In genomic region chr13:27619711-27620376, GRCh38 we compare ENCODE assay signal across 8 cellular contexts. TPM values are rescaled to one million over a fixed set of nuclear protein-coding genes. Genes with fewer than 3 reads are reported as not detected.
DNase-seq lines count a peak whose midpoint lies in the region; ATAC-seq and TF ChIP-seq lines count a peak whose summit lies in the region.

No MANE protein-coding gene starts in this region.

- H3K4me1 ChIP-seq in iPS DF 6.9 (ENCODE audit: control insufficient read depth, insufficient read depth, low read length) (no peaks in the 10 kb centered on the region; the same call in 1 of the 2 replicates), spleen (peaks cover 18 to 63% (median 45%) of the 10 kb centered on the region in 6 donors)

- TF ChIP-seq POLR2A in spleen (IDR thresholded peaks at IDR 0.05) = no peak

- ATAC-seq in GM18867 (IDR thresholded peaks at IDR 0.05; ENCODE audit: unreplicated experiment) = peak; percentile 32
- ATAC-seq in HG03064 (IDR thresholded peaks at IDR 0.05; ENCODE audit: low read depth, unreplicated experiment) = peak; percentile 26

- H3K27me3 ChIP-seq in iPS DF 6.9 (ENCODE audit: control insufficient read depth, insufficient read depth, low read length) = no peaks in the 10 kb centered on the region
- H3K27me3 ChIP-seq in spleen (replicated peaks in 1 of 7) = no peaks in the 10 kb centered on the region

- H3K36me3 ChIP-seq in iPS DF 6.9 (ENCODE audit: control insufficient read depth, insufficient read depth, low read length) (no peaks in the 10 kb centered on the region; the same call in 1 of the 2 replicates), spleen (peaks cover 0 to 19% (median 4%) of the 10 kb centered on the region in 6 donors)

- peak overlapping the region; percentile 53 for H3K4me3 ChIP-seq in AG09309 (ENCODE audit: control insufficient read depth, low read depth, low read length)
- peak overlapping the region; percentile 98 for H3K4me3 ChIP-seq in iPS DF 6.9 (ENCODE audit: low read length)
- peak overlapping the region; percentile 81 to 98 (median 91) for H3K4me3 ChIP-seq in spleen

- peak; percentile 29 for TF ChIP-seq CTCF in AG09309 (IDR thresholded peaks at IDR 0.05; ENCODE audit: control insufficient read depth, insufficient read depth, low read depth, low read length, missing control alignments)
- TF ChIP-seq CTCF in spleen (IDR thresholded peaks at IDR 0.05 in 8 of 11, conservative IDR thresholded peaks at IDR 0.05 in 3 of 11) = peak in 8 of 11 experiments; percentile 5 to 53 (median 34)

- no peaks in the 10 kb centered on the region for H3K9me3 ChIP-seq in iPS DF 6.9 (ENCODE audit: control insufficient read depth, insufficient read depth, low read length)
- peaks cover 0 to 3% (median 0%) of the 10 kb centered on the region in 8 donors for H3K9me3 ChIP-seq in spleen

- no peak for DNase-seq in AG09309 (ENCODE audit: low read depth)
- DNase-seq in RKO (ENCODE audit: low spot score) = peak; percentile 51
- peak; percentile 21 for DNase-seq in amniotic epithelial cell (ENCODE audit: low read depth)
- no peak for DNase-seq in iPS DF 6.9 (ENCODE audit: low read depth, low spot score)
- DNase-seq in spleen = peak; percentile 93
- no peak for DNase-seq in DMS79 (lab: John Stamatoyannopoulos, UW)

- intact Hi-C loops in spleen (cut with DNase I; ENCODE audit: low total_unique reads) = loop anchor here (10.0 kb wide), 1 partner anchor 165 kb away; the partner anchor contains the start of gene MTIF3

- no CpG with 5 or more reads among the region's 47 CpGs for WGBS in iPS DF 6.9 (ENCODE audit: insufficient coverage, insufficient read length)
- WGBS in spleen, 5 donors = 0 to 1% (median 0%) methylated on average over 19 to 47 of the region's 47 CpGs

- H3K27ac ChIP-seq in iPS DF 6.9 (ENCODE audit: low read length) (no peak overlapping the region), spleen (peak overlapping the region; percentile 91 to 98 (median 96))

RNA-seq across cellular contexts. Expression of gene LNX2, which starts 0.5 kb away (rescaled TPM):
- 1 to 10 TPM; 6.5 to 8.8 (median 6.8) TPM for total RNA-seq in spleen
- polyA plus RNA-seq in spleen = 1 to 10 TPM; 1.8 to 3.0 (median 2.7) TPM

RNA-seq across cellular contexts. Expression of gene POLR1D, which starts 1.8 kb away (rescaled TPM):
- total RNA-seq in spleen = 100 to 1,000 TPM in 3 of 7 donors, 10 to 100 TPM in 4; 64.2 to 115 (median 94.2) TPM
- polyA plus RNA-seq in spleen = 100 to 1,000 TPM; 103 to 134 (median 117) TPM

Comparison
In these comparisons a context has a peak if more than half of its experiments do, and no peak if none do; other contexts are left out.
1. DNase-seq: peak in RKO (single experiment), amniotic epithelial cell (single experiment) and spleen (single experiment); none in AG09309 (single experiment), iPS DF 6.9 (single experiment) and DMS79 (single experiment).
2. Peak in every context shown above with its lines, with median percentiles within 50 percentile points of each other: H3K4me3 ChIP-seq.